1 cellular context compared by ENCODE assay signal in genomic region chr13:49936085-49936942, GRCh38.
TF ChIP-seq lines count a peak whose summit lies in the region.

Gene SPRYD7, minus strand, starts transcription at chr13:49936340. Its CDS starts 105 bp downstream, at chr13:49936235.

TF ChIP-seq in HEK293, 187 proteins besides CTCF, POLR2A, EP300 and RAD21 (continued from another document and continues in another):
- TF ChIP-seq ZBTB6 (tag by site-specific recombination; IDR thresholded peaks at IDR 0.05): peak; percentile 59
- TF ChIP-seq ZNF561 (tag by site-specific recombination; IDR thresholded peaks at IDR 0.05; ENCODE audit: borderline replicate concordance): peak; percentile 80
- peak; percentile 78 for TF ChIP-seq SP2 (tag by site-specific recombination; IDR thresholded peaks at IDR 0.05)
- peak; percentile 30; the same call in 1 of the 2 replicates for TF ChIP-seq ZBTB20 (tag by site-specific recombination; IDR thresholded peaks at IDR 0.05)
- TF ChIP-seq ZNF223 (tag by site-specific recombination; IDR thresholded peaks at IDR 0.05): no peak
- TF ChIP-seq PATZ1 (tag by site-specific recombination; IDR thresholded peaks at IDR 0.05): peak; percentile 97
- TF ChIP-seq ZNF518A (tag by site-specific recombination; conservative IDR thresholded peaks at IDR 0.05; ENCODE audit: low read depth): 0 out of 2 replicates have a peak, but pooled peaks have one; percentile 9
- TF ChIP-seq FEZF1 (tag by site-specific recombination; IDR thresholded peaks at IDR 0.05): peak; percentile 44
- peak; percentile 79 for TF ChIP-seq BCL11B (tag by site-specific recombination; IDR thresholded peaks at IDR 0.05; ENCODE audit: low read depth)
- TF ChIP-seq ZNF777 (tag by site-specific recombination; IDR thresholded peaks at IDR 0.05; ENCODE audit: borderline replicate concordance): no peak
- TF ChIP-seq ZNF335 (tag by site-specific recombination; conservative IDR thresholded peaks at IDR 0.05): peak; percentile 84
- TF ChIP-seq ZIC2 (tag by site-specific recombination; IDR thresholded peaks at IDR 0.05): peak; percentile 84
- 0 out of 2 replicates have a peak, but pooled peaks have one; percentile 67 for TF ChIP-seq ZNF837 (tag by site-specific recombination; IDR thresholded peaks at IDR 0.05)
- peak; percentile 60 for TF ChIP-seq PRDM10 (tag by site-specific recombination; IDR thresholded peaks at IDR 0.05)
- TF ChIP-seq ZNF184 (tag by site-specific recombination; IDR thresholded peaks at IDR 0.05): no peak
- TF ChIP-seq SETDB1 (IDR thresholded peaks at IDR 0.05; ENCODE audit: insufficient read length, low read length): no peak
- TF ChIP-seq ZBTB7A (tag by site-specific recombination; IDR thresholded peaks at IDR 0.05; ENCODE audit: low read depth): peak; percentile 58; the same call in 1 of the 2 replicates
- TF ChIP-seq KLF10 (tag by site-specific recombination; IDR thresholded peaks at IDR 0.05): peak; percentile 88
- peak; percentile 97 for TF ChIP-seq ZBTB48 (tag by site-specific recombination; IDR thresholded peaks at IDR 0.05)
- 0 out of 2 replicates have a peak, but pooled peaks have one; percentile 54 for TF ChIP-seq MYNN (tag by site-specific recombination; IDR thresholded peaks at IDR 0.05; ENCODE audit: borderline replicate concordance)
- TF ChIP-seq ZNF76 (tag by site-specific recombination; IDR thresholded peaks at IDR 0.05; ENCODE audit: borderline replicate concordance, low read depth): peak; percentile 66; the same call in 1 of the 2 replicates
- TF ChIP-seq HOXA7 (CRISPR knock-in tag; IDR thresholded peaks at IDR 0.05; ENCODE audit: borderline replicate concordance): no peak
- TF ChIP-seq KLF7 (tag by site-specific recombination; IDR thresholded peaks at IDR 0.05; ENCODE audit: borderline replicate concordance): 0 out of 2 replicates have a peak, but pooled peaks have one; percentile 75
- TF ChIP-seq SP7 (tag by site-specific recombination; IDR thresholded peaks at IDR 0.05): peak; percentile 85
- peak; percentile 77 for TF ChIP-seq ZNF394 (tag by site-specific recombination; IDR thresholded peaks at IDR 0.05; ENCODE audit: borderline replicate concordance)
- peak; percentile 16; the same call in 1 of the 2 replicates for TF ChIP-seq ZBTB44 (tag by site-specific recombination; IDR thresholded peaks at IDR 0.05)
- TF ChIP-seq ZBTB11 (tag by site-specific recombination; conservative IDR thresholded peaks at IDR 0.05; ENCODE audit: low read depth): peak; percentile 59
- TF ChIP-seq ZNF692 (tag by site-specific recombination; IDR thresholded peaks at IDR 0.05): 0 out of 2 replicates have a peak, but pooled peaks have one; percentile 9
- TF ChIP-seq KLF17 (tag by site-specific recombination; IDR thresholded peaks at IDR 0.05): peak; percentile 87
- TF ChIP-seq SCRT2 (tag by site-specific recombination; IDR thresholded peaks at IDR 0.05): peak; percentile 16; the same call in 1 of the 2 replicates
- TF ChIP-seq ZNF391 (tag by site-specific recombination; IDR thresholded peaks at IDR 0.05; ENCODE audit: borderline replicate concordance, low read depth): peak; percentile 84; the same call in 1 of the 2 replicates
- no peak for TF ChIP-seq ZNF423 (tag by site-specific recombination; IDR thresholded peaks at IDR 0.05)
- TF ChIP-seq GLIS2 (tag by site-specific recombination; IDR thresholded peaks at IDR 0.05): peak; percentile 97
- peak; percentile 84; the same call in 1 of the 2 replicates for TF ChIP-seq ZNF2 (tag by site-specific recombination; IDR thresholded peaks at IDR 0.05)
